In genomic region chr3:41265823-41266273, GRCh38 we compare ENCODE assay signal across 19 cellular contexts.
DNase-seq lines count a peak whose midpoint lies in the region; ATAC-seq, FAIRE-seq and TF ChIP-seq lines count a peak whose summit lies in the region.
"Had no signal": no experiment of that assay in that cellular context is flagged by ENCODE, and none has a peak within 500 bp of the region (broad histone marks: within the 10 kb centered on the region; RNA-seq: fewer than 3 reads in every experiment).

No MANE protein-coding gene starts in this region.

- H3K9me3 Mint-ChIP-seq in HFFc6 (no peaks in the 10 kb centered on the region), astrocyte (ENCODE audit: unreplicated experiment) (peaks cover 4% of the 10 kb centered on the region)
- no peaks in the 10 kb centered on the region for H3K9me3 Mint-ChIP-seq in activated naive CD4-positive, alpha-beta T cell treated with anti-CD3 and anti-CD28 coated beads, Interleukin-2, amount 10 ng/mL, durations not matched to agents 7 days and 5 days
- H3K9me3 Mint-ChIP-seq: activated T-cell treated with anti-CD3 and anti-CD28 coated beads, Interleukin-2, amount 50 U/mL, for 24 hours had no signal

- no peaks in the 10 kb centered on the region for H3K36me3 Mint-ChIP-seq in HFFc6 (ENCODE audit: low read depth)
- H3K36me3 Mint-ChIP-seq in astrocyte (ENCODE audit: low read depth, unreplicated experiment), result peaks cover 7% of the 10 kb centered on the region
- no peaks in the 10 kb centered on the region for H3K36me3 Mint-ChIP-seq in activated naive CD4-positive, alpha-beta T cell treated with anti-CD3 and anti-CD28 coated beads, Interleukin-2, amount 10 ng/mL, durations not matched to agents 7 days and 5 days

- H2AFZ ChIP-seq in astrocyte (ENCODE audit: low read depth, low read length), result no peak overlapping the region
- H2AFZ ChIP-seq: GM23338 had no signal

- peak overlapping the region; percentile 42 for H3K27ac ChIP-seq in astrocyte (ENCODE audit: low read depth, low read length)
- H3K27ac ChIP-seq: C4-2B, prostate gland had no signal

- H3K9me3 ChIP-seq in astrocyte (ENCODE audit: insufficient read depth, low read depth, low read length), result no peaks in the 10 kb centered on the region
- H3K9me3 ChIP-seq: prostate gland had no signal

- H3K36me3 ChIP-seq in astrocyte (ENCODE audit: insufficient read depth, low read length), result no peaks in the 10 kb centered on the region
- H3K36me3 ChIP-seq: prostate gland had no signal

- no peak overlapping the region for H3K4me3 ChIP-seq in astrocyte (ENCODE audit: insufficient read depth, low read depth, low read length)
- H3K4me3 ChIP-seq: GM23338, prostate gland had no signal

- no peak for ATAC-seq in HG03097 (IDR thresholded peaks at IDR 0.05; ENCODE audit: low FRiP score, unreplicated experiment)
- ATAC-seq: activated CD4-positive, alpha-beta T cell treated with anti-CD3 and anti-CD28 coated beads for 36 hours; GM23338 had no signal

- H3K4me2 ChIP-seq in astrocyte (ENCODE audit: low read length), result peak overlapping the region; percentile 39
- H3K4me2 ChIP-seq: GM23338 had no signal

- H3K9ac ChIP-seq in astrocyte (ENCODE audit: low read length), result peak overlapping the region; percentile 25

- H3K4me1 ChIP-seq in astrocyte (ENCODE audit: insufficient read depth, low read length), result peaks cover 27% of the 10 kb centered on the region
- H3K4me1 ChIP-seq: prostate gland had no signal

- CTCF ChIA-PET in activated naive CD4-positive, alpha-beta T cell treated with anti-CD3 and anti-CD28 coated beads, Interleukin-2, amount 10 ng/mL, durations not matched to agents 7 days and 5 days (lab: Charles Lee), result no interaction called here

- no peaks in the 10 kb centered on the region for H3K79me2 ChIP-seq in astrocyte (ENCODE audit: insufficient read depth, low read length)

- H3K4me1 Mint-ChIP-seq in HFFc6 (ENCODE audit: low read depth), result peaks cover 41% of the 10 kb centered on the region
- H3K4me1 Mint-ChIP-seq in astrocyte (ENCODE audit: low read depth, unreplicated experiment), result peaks cover 18% of the 10 kb centered on the region
- H3K4me1 Mint-ChIP-seq in activated naive CD4-positive, alpha-beta T cell treated with anti-CD3 and anti-CD28 coated beads, Interleukin-2, amount 10 ng/mL, durations not matched to agents 7 days and 5 days, result no peaks in the 10 kb centered on the region
- H3K4me1 Mint-ChIP-seq: activated CD4-positive, alpha-beta T cell treated with anti-CD3 and anti-CD28 coated beads for 36 hours; GM23338 had no signal

- H3K27ac Mint-ChIP-seq in HFFc6 (peak overlapping the region; percentile 12; the same call in 1 of the 2 replicates), astrocyte (ENCODE audit: unreplicated experiment) (no peak overlapping the region)
- no peak overlapping the region for H3K27ac Mint-ChIP-seq in activated naive CD4-positive, alpha-beta T cell treated with anti-CD3 and anti-CD28 coated beads, Interleukin-2, amount 10 ng/mL, durations not matched to agents 7 days and 5 days
- H3K27ac Mint-ChIP-seq: activated CD4-positive, alpha-beta T cell treated with anti-CD3 and anti-CD28 coated beads for 36 hours; activated T-cell treated with anti-CD3 and anti-CD28 coated beads, Interleukin-2, amount 50 U/mL, for 24 hours; GM23338 had no signal

- no peaks in the 10 kb centered on the region for H3K27me3 ChIP-seq in astrocyte (ENCODE audit: insufficient read depth, low read length)

- DNase-seq in AG08395 (ENCODE audit: low spot score), result peak; percentile 48
- DNase-seq in HFFc6, result peak; percentile 43
- DNase-seq in astrocyte (ENCODE audit: low read depth), result peak; percentile 93
- DNase-seq in iris pigment epithelial cell (ENCODE audit: low read depth), result peak; percentile 90
- DNase-seq in foreskin melanocyte, result no peak
- DNase-seq in activated naive CD4-positive, alpha-beta T cell treated with anti-CD3 and anti-CD28 coated beads, Interleukin-2, amount 10 ng/mL, durations not matched to agents 7 days and 5 days, result no peak
- DNase-seq in GM19240 (ENCODE audit: insufficient read length, low spot score), result no peak
- DNase-seq: activated CD4-positive, alpha-beta T cell treated with anti-CD3 and anti-CD28 coated beads for 36 hours; activated T-cell treated with anti-CD3 and anti-CD28 coated beads, Interleukin-2, amount 50 U/mL, for 24 hours; islet precursor cell; NCI-H1092; NCI-H446; OCI-M1; stimulated activated CD4-positive, alpha-beta T cell treated with anti-CD3 and anti-CD28 coated beads, Interleukin-1b, Interleukin-23, amount 100 ng/mL, for 48 hours had no signal

- no peak overlapping the region for H3K4me3 Mint-ChIP-seq in HFFc6
- no peak overlapping the region for H3K4me3 Mint-ChIP-seq in astrocyte (ENCODE audit: unreplicated experiment)
- no peak overlapping the region for H3K4me3 Mint-ChIP-seq in activated naive CD4-positive, alpha-beta T cell treated with anti-CD3 and anti-CD28 coated beads, Interleukin-2, amount 10 ng/mL, durations not matched to agents 7 days and 5 days
- H3K4me3 Mint-ChIP-seq: activated CD4-positive, alpha-beta T cell treated with anti-CD3 and anti-CD28 coated beads for 36 hours; activated T-cell treated with anti-CD3 and anti-CD28 coated beads, Interleukin-2, amount 50 U/mL, for 24 hours; GM23338 had no signal

- no peaks in the 10 kb centered on the region for H4K20me1 ChIP-seq in astrocyte (ENCODE audit: insufficient read depth, low read length)

- TF ChIP-seq CTCF in HFFc6 (IDR thresholded peaks at IDR 0.05) (no peak), astrocyte (IDR thresholded peaks at IDR 0.05; ENCODE audit: insufficient read depth, low read depth, low read length) (no peak)

- no peaks in the 10 kb centered on the region; the same call in 1 of the 2 replicates for H3K27me3 Mint-ChIP-seq in HFFc6 (ENCODE audit: insufficient read depth)
- H3K27me3 Mint-ChIP-seq in astrocyte (ENCODE audit: low read depth, unreplicated experiment), result no peaks in the 10 kb centered on the region
- no peaks in the 10 kb centered on the region for H3K27me3 Mint-ChIP-seq in activated naive CD4-positive, alpha-beta T cell treated with anti-CD3 and anti-CD28 coated beads, Interleukin-2, amount 10 ng/mL, durations not matched to agents 7 days and 5 days
- H3K27me3 Mint-ChIP-seq: activated CD4-positive, alpha-beta T cell treated with anti-CD3 and anti-CD28 coated beads for 36 hours; activated T-cell treated with anti-CD3 and anti-CD28 coated beads, Interleukin-2, amount 50 U/mL, for 24 hours had no signal

- no peak for FAIRE-seq in astrocyte (lab: Jason Lieb, UNC)
- FAIRE-seq: GM18507 had no signal

Comparison
In these comparisons a context has a peak if more than half of its experiments do, and no peak if none do; other contexts are left out.
1. DNase-seq: peak in AG08395 (single experiment), HFFc6 (single experiment), astrocyte (single experiment) and iris pigment epithelial cell (single experiment); none in foreskin melanocyte (single experiment), activated naive CD4-positive, alpha-beta T cell treated with anti-CD3 and anti-CD28 coated beads, Interleukin-2, amount 10 ng/mL, durations not matched to agents 7 days and 5 days (single experiment) and GM19240 (single experiment).